ENCODE assay signal across 21 cellular contexts in genomic region chr3:61414456-61414855, GRCh38.
DNase-seq lines count a peak whose midpoint lies in the region; ATAC-seq and TF ChIP-seq lines count a peak whose summit lies in the region.
"Had no signal": no experiment of that assay in that cellular context is flagged by ENCODE, and none has a peak within 500 bp of the region (broad histone marks: within the 10 kb centered on the region; RNA-seq: fewer than 3 reads in every experiment).

No MANE protein-coding gene starts in this region.

- H3K4me3 Mint-ChIP-seq in Calu3 (ENCODE audit: low read depth, unreplicated experiment) (no peak overlapping the region), T-helper 17 cell (no peak overlapping the region)
- H3K4me3 Mint-ChIP-seq: activated CD8-positive, alpha-beta T cell treated with anti-CD3 and anti-CD28 coated beads for 36 hours; stimulated activated memory B cell treated with anti-CD40 and anti-IgM and Interleukin-4, amounts not matched to agents 10 μg/mL and 1 μg/mL and 100 μg/mL, for 72 hours had no signal

- no peak overlapping the region for H3K4me2 ChIP-seq in DND-41 (ENCODE audit: insufficient read depth, low read length)

- TF ChIP-seq CTCF in DND-41 (IDR thresholded peaks at IDR 0.05; ENCODE audit: borderline replicate concordance, extremely low read depth, low read length, poor library complexity, severe bottlenecking) (no peak), mucosa of descending colon (IDR thresholded peaks at IDR 0.05) (no peak), Calu3 (IDR thresholded peaks at IDR 0.05; ENCODE audit: unreplicated experiment) (no peak)

- BruUV-seq in Calu3 (replicated peaks; lab: Mats Ljungman, UMichigan) = no TSS peak

- H3K9me3 ChIP-seq in DND-41 (ENCODE audit: insufficient read depth, low read length, severe bottlenecking) (no peaks in the 10 kb centered on the region), mucosa of descending colon (no peaks in the 10 kb centered on the region), T-helper 17 cell (ENCODE audit: control insufficient read depth, low read length, poor library complexity, severe bottlenecking) (no peaks in the 10 kb centered on the region)
- H3K9me3 ChIP-seq: heart left ventricle, SJSA1, upper lobe of right lung had no signal

- H3K27ac Mint-ChIP-seq in Calu3 (ENCODE audit: unreplicated experiment) = no peak overlapping the region
- H3K27ac Mint-ChIP-seq in T-helper 17 cell = no peak overlapping the region
- H3K27ac Mint-ChIP-seq: activated CD8-positive, alpha-beta T cell treated with anti-CD3 and anti-CD28 coated beads for 36 hours; activated T-helper 2 cell treated with anti-CD3 and anti-CD28 coated beads, Interferon-gamma antibody, Interleukin-2, Interleukin-4, amounts not matched to agents 10 μg/mL and 5 μg/mL and 100 μg/mL, durations not matched to agents 14 hours and 24 hours and 36 hours; stimulated activated memory B cell treated with anti-CD40 and anti-IgM and Interleukin-4, amounts not matched to agents 10 μg/mL and 1 μg/mL and 100 μg/mL, for 72 hours had no signal

- H3K27me3 ChIP-seq in DND-41 (ENCODE audit: insufficient read depth, low read length, poor library complexity) = no peaks in the 10 kb centered on the region
- H3K27me3 ChIP-seq: heart left ventricle, SJSA1, upper lobe of right lung had no signal

- peak; percentile 35; the same call in 1 of the 3 replicates for ATAC-seq in DND-41 (ENCODE audit: insufficient read depth, low read depth)
- ATAC-seq in GM19025 (IDR thresholded peaks at IDR 0.05; ENCODE audit: low read depth, unreplicated experiment) = peak; percentile 79
- peak; percentile 86 for ATAC-seq in GM21529 (IDR thresholded peaks at IDR 0.05; ENCODE audit: unreplicated experiment)
- ATAC-seq in HG03108 (IDR thresholded peaks at IDR 0.05; ENCODE audit: unreplicated experiment) = peak; percentile 59
- ATAC-seq in mucosa of descending colon = no peak
- no peak for ATAC-seq in T-helper 17 cell
- ATAC-seq: activated CD8-positive, alpha-beta T cell treated with anti-CD3 and anti-CD28 coated beads for 36 hours; esophagus mucosa; heart left ventricle; stimulated activated memory B cell treated with anti-CD40 and anti-IgM and Interleukin-4, amounts not matched to agents 10 μg/mL and 1 μg/mL and 100 μg/mL, for 72 hours; upper lobe of right lung had no signal

- H3K9ac ChIP-seq in DND-41 (ENCODE audit: low read depth, low read length) = no peak overlapping the region

- H3K4me1 Mint-ChIP-seq in Calu3 (ENCODE audit: low read depth, unreplicated experiment) (no peaks in the 10 kb centered on the region), T-helper 17 cell (no peaks in the 10 kb centered on the region)
- H3K4me1 Mint-ChIP-seq: stimulated activated memory B cell treated with anti-CD40 and anti-IgM and Interleukin-4, amounts not matched to agents 10 μg/mL and 1 μg/mL and 100 μg/mL, for 72 hours had no signal

- no peaks in the 10 kb centered on the region for H4K20me1 ChIP-seq in DND-41 (ENCODE audit: insufficient read depth, low read length)

- no peak overlapping the region for H3K27ac ChIP-seq in DND-41 (ENCODE audit: low read length)
- H3K27ac ChIP-seq: 22Rv1, coronary artery, heart left ventricle, SJSA1, upper lobe of right lung had no signal

- H3K9me3 Mint-ChIP-seq in Calu3 (ENCODE audit: low read depth, unreplicated experiment) = peaks cover 6% of the 10 kb centered on the region
- H3K9me3 Mint-ChIP-seq: activated CD8-positive, alpha-beta T cell treated with anti-CD3 and anti-CD28 coated beads for 36 hours; activated T-helper 2 cell treated with anti-CD3 and anti-CD28 coated beads, Interferon-gamma antibody, Interleukin-2, Interleukin-4, amounts not matched to agents 10 μg/mL and 5 μg/mL and 100 μg/mL, durations not matched to agents 14 hours and 24 hours and 36 hours; stimulated activated memory B cell treated with anti-CD40 and anti-IgM and Interleukin-4, amounts not matched to agents 10 μg/mL and 1 μg/mL and 100 μg/mL, for 72 hours had no signal

- no peak overlapping the region for H3K4me3 ChIP-seq in DND-41 (ENCODE audit: low read depth in 1 of 2, low read length in 2 of 2)
- H3K4me3 ChIP-seq in mucosa of descending colon = no peak overlapping the region
- H3K4me3 ChIP-seq: coronary artery, heart left ventricle, SJSA1, upper lobe of right lung had no signal

- DNase-seq in DND-41 = no peak
- DNase-seq in activated CD8-positive, alpha-beta memory T cell treated with anti-CD3 and anti-CD28 coated beads, Interleukin-2, amount 50 U/mL, for 48 hours = no peak
- DNase-seq in mucosa of descending colon = no peak
- no peak for DNase-seq in Calu3
- no peak for DNase-seq in T-helper 17 cell
- DNase-seq: activated CD8-positive, alpha-beta T cell treated with anti-CD3 and anti-CD28 coated beads for 36 hours; aorta; C1 segment of cervical spinal cord; heart left ventricle; NCI-H1092 treated with DMSO at 0.1 percent for 48 hours; nucleus accumbens; upper lobe of right lung had no signal

- H3K36me3 ChIP-seq in DND-41 (ENCODE audit: insufficient read depth, low read length) (no peaks in the 10 kb centered on the region), mucosa of descending colon (ENCODE audit: low read depth) (no peaks in the 10 kb centered on the region)
- H3K36me3 ChIP-seq: heart left ventricle, SJSA1, upper lobe of right lung had no signal

- H3K4me1 ChIP-seq in DND-41 (ENCODE audit: insufficient read depth, low read length) = no peaks in the 10 kb centered on the region
- H3K4me1 ChIP-seq in mucosa of descending colon (ENCODE audit: low read depth) = no peaks in the 10 kb centered on the region
- H3K4me1 ChIP-seq: SJSA1, upper lobe of right lung had no signal

- H3K27me3 Mint-ChIP-seq in Calu3 (ENCODE audit: unreplicated experiment) (no peaks in the 10 kb centered on the region), T-helper 17 cell (no peaks in the 10 kb centered on the region)

- H3K36me3 Mint-ChIP-seq in Calu3 (ENCODE audit: insufficient read depth, unreplicated experiment) (no peaks in the 10 kb centered on the region), T-helper 17 cell (ENCODE audit: low read depth) (no peaks in the 10 kb centered on the region)
- H3K36me3 Mint-ChIP-seq: stimulated activated memory B cell treated with anti-CD40 and anti-IgM and Interleukin-4, amounts not matched to agents 10 μg/mL and 1 μg/mL and 100 μg/mL, for 72 hours had no signal

- H2AFZ ChIP-seq in DND-41 (ENCODE audit: low read depth, low read length) = no peak overlapping the region

- no peaks in the 10 kb centered on the region for H3K79me2 ChIP-seq in DND-41 (ENCODE audit: insufficient read depth, low read length)

- CTCF ChIA-PET in Calu3 (lab: Charles Lee) = no interaction called here

- intact Hi-C loops in mucosa of descending colon (cut with DNase I, micrococcal nuclease) = no loop called here
- intact Hi-C loops in Calu3 (cut with micrococcal nuclease; ENCODE audit: unreplicated experiment) = no loop called here

Comparison
In these comparisons a context has a peak if more than half of its experiments do, and no peak if none do; other contexts are left out.
1. ATAC-seq: peak in DND-41 (single experiment), GM19025 (single experiment), GM21529 (single experiment) and HG03108 (single experiment); none in mucosa of descending colon (single experiment) and T-helper 17 cell (single experiment).